In the genomic region with DNA sequence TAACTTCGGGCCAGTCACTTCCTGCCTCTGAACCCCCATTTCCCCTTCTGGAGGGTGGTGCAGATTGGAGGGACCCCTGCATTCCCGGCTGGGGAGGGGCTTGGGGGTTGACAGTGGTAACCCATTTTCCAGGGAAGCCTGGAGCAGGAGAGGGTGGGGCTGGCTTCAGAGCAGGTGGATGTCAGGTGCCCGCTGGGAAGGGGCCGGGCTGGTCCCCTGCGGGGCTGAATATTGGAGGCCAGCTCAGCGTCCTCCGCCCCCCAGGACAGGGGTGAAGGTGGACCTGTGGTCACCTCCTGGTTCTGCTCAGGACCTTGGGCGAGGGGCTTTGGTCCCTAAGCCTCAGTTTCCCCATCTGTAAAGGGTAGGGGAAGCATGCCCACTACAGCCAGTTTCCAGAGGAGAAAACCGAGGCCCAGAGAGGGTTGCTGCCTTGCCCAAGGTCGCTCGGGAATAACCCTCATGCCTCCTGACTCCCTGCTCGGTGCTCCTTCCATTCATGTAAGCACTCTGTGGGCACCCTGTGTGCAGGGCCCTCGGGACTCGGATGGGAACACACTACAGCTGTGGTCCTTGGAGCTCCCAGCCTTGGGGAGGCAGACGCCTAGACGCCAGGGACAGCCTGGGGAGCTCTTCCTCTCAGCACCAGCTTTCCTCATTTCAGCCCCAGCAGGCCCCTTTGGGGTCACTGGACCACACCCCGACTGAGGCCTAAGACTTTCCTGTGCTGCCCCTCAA, we compare ENCODE assay signal across 8 cellular contexts. TPM values are rescaled to one million over a fixed set of nuclear protein-coding genes. Genes with fewer than 3 reads are reported as not detected.
DNase-seq lines count a peak whose midpoint lies in the region; ATAC-seq and TF ChIP-seq lines count a peak whose summit lies in the region.

No MANE protein-coding gene starts in this region.

- 44 to 67% methylated on average over 17 of the region's 17 CpGs for WGBS in sigmoid colon, 2 donors

- no peaks in the 10 kb centered on the region for H3K4me1 ChIP-seq in RWPE2 (ENCODE audit: insufficient read depth, poor library complexity, severe bottlenecking)
- peaks cover 0 to 24% (median 17%) of the 10 kb centered on the region in 4 donors for H3K4me1 ChIP-seq in sigmoid colon

- intact Hi-C loops in sigmoid colon (cut with DNase I): loop anchor here (2.0 to 10.0 kb wide), 3 partner anchors 65 to 409 kb away; a partner anchor contains a TSS

- H3K4me3 ChIP-seq in RWPE2 (ENCODE audit: severe bottlenecking) (peak overlapping the region; percentile 79), fibroblast of the aortic adventitia (ENCODE audit: low read depth, low read length) (peak overlapping the region; percentile 96), sigmoid colon (peak overlapping the region; percentile 71 to 93 (median 86))

- TF ChIP-seq CTCF in RWPE2 (IDR thresholded peaks at IDR 0.05; ENCODE audit: poor library complexity, severe bottlenecking) (no peak), fibroblast of the aortic adventitia (IDR thresholded peaks at IDR 0.05; ENCODE audit: insufficient read depth, low read length) (no peak), sigmoid colon (IDR thresholded peaks at IDR 0.05) (no peak)

- peaks cover 8% of the 10 kb centered on the region for H3K36me3 ChIP-seq in RWPE2 (ENCODE audit: low read depth)
- peaks cover 6 to 34% (median 22%) of the 10 kb centered on the region in 4 donors for H3K36me3 ChIP-seq in sigmoid colon

- TF ChIP-seq POLR2A in sigmoid colon (IDR thresholded peaks at IDR 0.05): no peak

- TF ChIP-seq EP300 in sigmoid colon (IDR thresholded peaks at IDR 0.05): no peak

- no peak for DNase-seq in RWPE2 (ENCODE audit: low spot score)
- no peak for DNase-seq in fibroblast of the aortic adventitia (ENCODE audit: low read depth)
- no peak for DNase-seq in sigmoid colon
- no peak for DNase-seq in DMS153 treated with DMSO at 0.1 percent for 48 hours (lab: John Stamatoyannopoulos, UW; ENCODE audit: unreplicated experiment)
- DNase-seq in cerebellar nuclear complex (lab: John Stamatoyannopoulos, UW): no peak
- DNase-seq in HK-2 (ENCODE audit: unreplicated experiment): no peak

- H3K27ac ChIP-seq in RWPE2 (ENCODE audit: poor library complexity, severe bottlenecking) (no peak overlapping the region), sigmoid colon (peak overlapping the region; percentile 74 to 81 (median 76))

- no peaks in the 10 kb centered on the region for H3K27me3 ChIP-seq in RWPE2 (ENCODE audit: insufficient read depth, poor library complexity, severe bottlenecking)
- H3K27me3 ChIP-seq in sigmoid colon: no peaks in the 10 kb centered on the region

- H3K9me3 ChIP-seq in RWPE2 (ENCODE audit: severe bottlenecking): no peaks in the 10 kb centered on the region
- H3K9me3 ChIP-seq in sigmoid colon: no peaks in the 10 kb centered on the region

- ATAC-seq in GM19463 (IDR thresholded peaks at IDR 0.05; ENCODE audit: unreplicated experiment) (peak; percentile 1), RWPE2 (ENCODE audit: low read depth) (no peak), GM21737 (IDR thresholded peaks at IDR 0.05; ENCODE audit: unreplicated experiment) (no peak)

RNA-seq across cellular contexts. Expression of a gene that starts 0.7 kb away (rescaled TPM):
- total RNA-seq in fibroblast of the aortic adventitia (ENCODE audit: low replicate concordance) (17.3 and 25.9 TPM in 2 replicates), sigmoid colon (10 to 100 TPM; 12.7 to 24.3 (median 20.2) TPM)
- polyA plus RNA-seq in sigmoid colon: 10 to 100 TPM in 1 of 3 donors, 1 to 10 TPM in 2; 3.0 to 18.7 (median 3.0) TPM
